Comparison of ENCODE assay signal across 11 cellular contexts in the genomic region with DNA sequence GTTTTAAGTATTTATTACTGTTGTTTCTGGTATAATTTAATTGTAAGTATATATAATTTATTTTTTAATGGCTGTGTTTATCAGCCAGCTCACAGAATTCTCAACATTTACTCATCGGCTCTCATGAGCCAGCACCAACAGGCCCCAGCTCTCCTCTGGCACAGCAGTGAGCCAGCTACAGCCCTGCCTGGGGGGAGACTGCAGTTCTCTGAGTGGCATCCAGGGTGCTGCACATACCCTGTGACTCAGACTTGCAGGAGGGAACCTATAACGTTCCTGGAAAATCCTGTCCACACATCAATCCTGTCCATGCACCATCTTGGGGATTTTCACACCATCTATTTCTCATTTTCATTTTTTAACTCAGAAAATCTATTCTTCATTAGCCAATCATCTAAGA. TPM values are rescaled to one million over a fixed set of nuclear protein-coding genes. Genes with fewer than 3 reads are reported as not detected.
DNase-seq lines count a peak whose midpoint lies in the region; ATAC-seq and TF ChIP-seq lines count a peak whose summit lies in the region.
"Had no signal": no experiment of that assay in that cellular context is flagged by ENCODE, and none has a peak within 500 bp of the region (broad histone marks: within the 10 kb centered on the region; RNA-seq: fewer than 3 reads in every experiment).

No MANE protein-coding gene starts in this region.

- no peak for ATAC-seq in activated T-cell treated with anti-CD3 and anti-CD28 coated beads, Interleukin-2, amount 50 U/mL, for 4 hours
- no peak for ATAC-seq in HG03175 (IDR thresholded peaks at IDR 0.05; ENCODE audit: unreplicated experiment)

- no peaks in the 10 kb centered on the region for H3K4me1 Mint-ChIP-seq in activated T-cell treated with anti-CD3 and anti-CD28 coated beads, Interleukin-2, amount 50 U/mL, for 4 hours (ENCODE audit: low read depth)

- no peaks in the 10 kb centered on the region for H3K9me3 ChIP-seq in BE2C
- H3K9me3 ChIP-seq: thyroid gland had no signal

- DNase-seq in BE2C = peak; percentile 26
- DNase-seq in M059J (ENCODE audit: low read depth) = peak; percentile 78
- no peak for DNase-seq in brain microvascular endothelial cell
- DNase-seq in kidney epithelial cell (ENCODE audit: low read depth) = peak; percentile 23
- DNase-seq in activated CD4-positive, alpha-beta T cell treated with anti-CD3 and anti-CD28 coated beads for 1 hour = no peak
- DNase-seq in activated T-cell treated with anti-CD3 and anti-CD28 coated beads, Interleukin-2, amount 50 U/mL, for 4 hours = no peak
- DNase-seq in activated CD4-positive, CD25-positive, alpha-beta regulatory T cell treated with anti-CD3 and anti-CD28 coated beads, Interleukin-2, amount 50 U/mL, for 72 hours = no peak
- DNase-seq: activated T-cell treated with anti-CD3 and anti-CD28 coated beads, Interleukin-2, amount 50 U/mL, for 1 hour; H7 had no signal

- H3K4me3 Mint-ChIP-seq in activated T-cell treated with anti-CD3 and anti-CD28 coated beads, Interleukin-2, amount 50 U/mL, for 4 hours = no peak overlapping the region

- H3K4me3 ChIP-seq in BE2C (ENCODE audit: low read depth, low read length) (no peak overlapping the region), brain microvascular endothelial cell (ENCODE audit: low read depth, low read length) (no peak overlapping the region), kidney epithelial cell (ENCODE audit: low read depth, low read length) (no peak overlapping the region)
- H3K4me3 ChIP-seq: thyroid gland had no signal

- no peaks in the 10 kb centered on the region for H3K36me3 ChIP-seq in BE2C
- H3K36me3 ChIP-seq in brain microvascular endothelial cell (replicated peaks) = no peaks in the 10 kb centered on the region
- no peaks in the 10 kb centered on the region for H3K36me3 ChIP-seq in kidney epithelial cell (ENCODE audit: control insufficient read depth, insufficient read depth, low read length)
- H3K36me3 ChIP-seq: thyroid gland had no signal

- H3K36me3 Mint-ChIP-seq in activated T-cell treated with anti-CD3 and anti-CD28 coated beads, Interleukin-2, amount 50 U/mL, for 4 hours (ENCODE audit: insufficient read depth) = no peaks in the 10 kb centered on the region

- peaks cover 3% of the 10 kb centered on the region for H3K9me3 Mint-ChIP-seq in activated T-cell treated with anti-CD3 and anti-CD28 coated beads, Interleukin-2, amount 50 U/mL, for 4 hours

- in situ Hi-C loops in brain microvascular endothelial cell (cut with HindIII; ENCODE audit: low pct_ligation_motif_present, low sequenced_read_pairs) = no loop called here

- H3K4me1 ChIP-seq in BE2C = no peaks in the 10 kb centered on the region

- H3K27me3 ChIP-seq in BE2C (no peaks in the 10 kb centered on the region), brain microvascular endothelial cell (replicated peaks) (no peaks in the 10 kb centered on the region), kidney epithelial cell (ENCODE audit: control insufficient read depth, insufficient read depth, low read length) (no peaks in the 10 kb centered on the region)
- H3K27me3 ChIP-seq: thyroid gland had no signal

- H3K27ac ChIP-seq in brain microvascular endothelial cell = no peak overlapping the region

- TF ChIP-seq CTCF in BE2C (IDR thresholded peaks at IDR 0.05; ENCODE audit: low read depth, low read length) (no peak; the same call in 1 of the 2 replicates), brain microvascular endothelial cell (IDR thresholded peaks at IDR 0.05; ENCODE audit: low read depth, low read length, missing control alignments) (peak; percentile 50), kidney epithelial cell (IDR thresholded peaks at IDR 0.05; ENCODE audit: insufficient read depth, low read length, poor library complexity, severe bottlenecking) (peak; percentile 26)

- H3K27me3 Mint-ChIP-seq in activated T-cell treated with anti-CD3 and anti-CD28 coated beads, Interleukin-2, amount 50 U/mL, for 4 hours (ENCODE audit: low read depth) = peaks cover 22% of the 10 kb centered on the region

RNA-seq across cellular contexts. Expression of a gene that starts 36.5 kb away (rescaled TPM):
- polyA plus RNA-seq in BE2C (2012; ENCODE audit: insufficient read depth, insufficient read length, low read depth) = 5.8 TPM
- total RNA-seq in M059J (2014; rRNA removed; shearing (Covaris generic)) = 0.64 and 1.3 TPM in 2 replicates
- total RNA-seq in kidney epithelial cell = 0.21 and 0.27 TPM in 2 replicates
- total RNA-seq in activated T-cell treated with anti-CD3 and anti-CD28 coated beads, Interleukin-2, amount 50 U/mL, for 4 hours = under 1 TPM; 0.08 to 0.50 (median 0.20) TPM

Comparison
In these comparisons a context has a peak if more than half of its experiments do, and no peak if none do; other contexts are left out.
1. DNase-seq: peak in BE2C (single experiment), M059J (single experiment) and kidney epithelial cell (single experiment); none in brain microvascular endothelial cell (single experiment), activated CD4-positive, alpha-beta T cell treated with anti-CD3 and anti-CD28 coated beads for 1 hour (single experiment), activated T-cell treated with anti-CD3 and anti-CD28 coated beads, Interleukin-2, amount 50 U/mL, for 4 hours (single experiment) and activated CD4-positive, CD25-positive, alpha-beta regulatory T cell treated with anti-CD3 and anti-CD28 coated beads, Interleukin-2, amount 50 U/mL, for 72 hours (single experiment).